In genomic region chr6:36933102-36933501, GRCh38 we compare ENCODE assay signal across 28 cellular contexts. TPM values are rescaled to one million over a fixed set of nuclear protein-coding genes. Genes with fewer than 3 reads are reported as not detected.
A peak's percentile ranks its signal among the peaks of the same experiment; 100 is the strongest.
DNase-seq lines count a peak whose midpoint lies in the region; ATAC-seq, FAIRE-seq and TF ChIP-seq lines count a peak whose summit lies in the region.
"Had no signal": no experiment of that assay in that cellular context is flagged by ENCODE, and none has a peak within 500 bp of the region (broad histone marks: within the 10 kb centered on the region; RNA-seq: fewer than 3 reads in every experiment).

No MANE protein-coding gene starts in this region.

- intact Hi-C loops in PC-9 (cut with micrococcal nuclease; ENCODE audit: unreplicated experiment) = no loop called here

- H3K4me2 ChIP-seq in PC-9 (peak overlapping the region; percentile 32), keratinocyte (ENCODE audit: control insufficient read depth, extremely low read depth, insufficient read depth, low read depth, low read length) (no peak overlapping the region)
- H3K4me2 ChIP-seq: KMS-11, neural progenitor cell had no signal

- H2AFZ ChIP-seq in PC-9 (no peak overlapping the region), keratinocyte (ENCODE audit: control insufficient read depth, low read length) (no peak overlapping the region)
- H2AFZ ChIP-seq: neural progenitor cell had no signal

- H3K4me1 ChIP-seq in PC-9 (replicated peaks; ENCODE audit: insufficient read depth) = peaks cover 50% of the 10 kb centered on the region
- H3K4me1 ChIP-seq in keratinocyte (ENCODE audit: control insufficient read depth, extremely low read depth, insufficient read depth, low read length) = peaks cover 12% of the 10 kb centered on the region
- H3K4me1 ChIP-seq: left lung, neural progenitor cell had no signal

- no peak overlapping the region for H3K9ac ChIP-seq in keratinocyte (ENCODE audit: control insufficient read depth, extremely low read depth, insufficient read depth, low read length)
- H3K9ac ChIP-seq: KMS-11, neural progenitor cell had no signal

- no TSS peak for BruUV-seq in PC-9 (replicated peaks; lab: Mats Ljungman, UMichigan)

- POLR2A ChIA-PET in PC-9 (lab: Charles Lee; ENCODE audit: unreplicated experiment) = no interaction called here

- CTCF ChIA-PET in PC-9 (lab: Charles Lee) = interaction anchor here (0.7 kb wide), 1 partner anchor 167 kb away, joined by 3 read pairs; no protein-coding TSS in a partner anchor

- DNase-seq in ELR (ENCODE audit: low read depth) (peak; percentile 76), PC-9 (peak in 1 of 2 experiments; percentile 75), choroid plexus epithelial cell (ENCODE audit: low read depth) (peak; percentile 68), keratinocyte (ENCODE audit: low read depth, low spot score) (no peak), RPMI8226 (no peak), NCI-H1436 treated with DMSO at 0.1 percent for 48 hours (lab: John Stamatoyannopoulos, UW) (no peak), superior temporal gyrus (ENCODE audit: extremely low spot score) (no peak)
- DNase-seq: activated CD4-positive, alpha-beta T cell treated with anti-CD3 and anti-CD28 coated beads, Interleukin-2, amount 50 U/mL, for 48 hours; activated naive CD4-positive, alpha-beta T cell; activated T-cell treated with anti-CD3 and anti-CD28 coated beads for 4 hours; anterior cingulate cortex; CD4-positive, alpha-beta T cell; DMS153; gastrocnemius medialis; left lung; NCI-H1105 treated with DMSO at 0.1 percent for 48 hours; NCI-H2107; NCI-H510A treated with DMSO at 0.1 percent for 48 hours; retina; SJCRH30; stimulated activated CD4-positive, alpha-beta T cell treated with anti-CD3 and anti-CD28 coated beads, Interleukin-15, amount 100 ng/mL, for 24 hours; T-helper 2 cell; thyroid gland had no signal

- H3K27ac ChIP-seq in PC-9 = 0 out of 2 replicates have a peak overlapping the region, but pooled peaks have one; percentile 3
- H3K27ac ChIP-seq in keratinocyte (ENCODE audit: control insufficient read depth, insufficient read depth, low read length) = no peak overlapping the region
- H3K27ac ChIP-seq: gastrocnemius medialis, KMS-11, left lung, neural progenitor cell, SJCRH30, thyroid gland had no signal

- TF ChIP-seq CTCF in PC-9 (conservative IDR thresholded peaks at IDR 0.05) = no peak
- TF ChIP-seq CTCF in choroid plexus epithelial cell (conservative IDR thresholded peaks at IDR 0.05; ENCODE audit: low read depth, low read length) = no peak
- no peak for TF ChIP-seq CTCF in keratinocyte (optimal IDR thresholded peaks at IDR 0.05 in 1 of 3, IDR thresholded peaks at IDR 0.05 in 1 of 3, conservative IDR thresholded peaks at IDR 0.05 in 1 of 3; ENCODE audit: extremely low read depth in 1 of 3, insufficient read depth in 2 of 3, low read length in 3 of 3)

- H3K79me2 ChIP-seq in PC-9 (ENCODE audit: low read depth) = no peaks in the 10 kb centered on the region
- no peaks in the 10 kb centered on the region for H3K79me2 ChIP-seq in keratinocyte (ENCODE audit: control insufficient read depth, insufficient read depth, low read length)

- FAIRE-seq in keratinocyte (lab: Jason Lieb, UNC) = peak; percentile 46

- H4K20me1 ChIP-seq in PC-9 (ENCODE audit: insufficient read depth) (no peaks in the 10 kb centered on the region), keratinocyte (ENCODE audit: control insufficient read depth, extremely low read depth, insufficient read depth, low read length) (no peaks in the 10 kb centered on the region)

- H3K9me3 ChIP-seq in PC-9 (ENCODE audit: insufficient read depth, low read depth) = no peaks in the 10 kb centered on the region
- no peaks in the 10 kb centered on the region for H3K9me3 ChIP-seq in keratinocyte (ENCODE audit: control insufficient read depth, low read depth, low read length)
- H3K9me3 ChIP-seq: gastrocnemius medialis, left lung, SJCRH30, thyroid gland had no signal

- H3K9me1 ChIP-seq in keratinocyte (ENCODE audit: control insufficient read depth, extremely low read depth, insufficient read depth, low read length) = no peaks in the 10 kb centered on the region

- H3K36me3 ChIP-seq in PC-9 (ENCODE audit: low read depth) = no peaks in the 10 kb centered on the region
- H3K36me3 ChIP-seq in keratinocyte (ENCODE audit: control insufficient read depth in 2 of 2, extremely low read depth in 1 of 2, insufficient read depth in 2 of 2, low read length in 2 of 2) = no peaks in the 10 kb centered on the region
- H3K36me3 ChIP-seq: gastrocnemius medialis, left lung, neural progenitor cell, SJCRH30, thyroid gland had no signal

- H3F3A ChIP-seq in PC-9 (ENCODE audit: insufficient read depth, low read depth) = peaks cover 24% of the 10 kb centered on the region

- ATAC-seq in HG03139 (IDR thresholded peaks at IDR 0.05; ENCODE audit: unreplicated experiment) = no peak
- ATAC-seq: gastrocnemius medialis, HCT116, left lung, WTC11 had no signal

- dilution Hi-C loops in keratinocyte (cut with MboI; ENCODE audit: extremely low pct_ligation_motif_present, low sequenced_read_pairs) = no loop called here

- no peaks in the 10 kb centered on the region for H3K9me2 ChIP-seq in PC-9 (ENCODE audit: insufficient read depth)

- no peaks in the 10 kb centered on the region for H3K27me3 ChIP-seq in PC-9 (ENCODE audit: insufficient read depth, low read depth)
- no peaks in the 10 kb centered on the region for H3K27me3 ChIP-seq in keratinocyte (ENCODE audit: control insufficient read depth, extremely low read depth, insufficient read depth, low read length)
- H3K27me3 ChIP-seq: gastrocnemius medialis, left lung, neural progenitor cell, SJCRH30, thyroid gland had no signal

- H3K4me3 ChIP-seq in PC-9 (no peak overlapping the region), choroid plexus epithelial cell (ENCODE audit: low read depth, low read length) (no peak overlapping the region), keratinocyte (ENCODE audit: control insufficient read depth in 2 of 3, extremely low read depth in 1 of 3, insufficient read depth in 2 of 3, low read depth in 1 of 3, low read length in 3 of 3) (no peak overlapping the region)
- H3K4me3 ChIP-seq: gastrocnemius medialis, left lung, neural progenitor cell, SJCRH30, thyroid gland had no signal

RNA-seq across cellular contexts. Expression of gene PI16, which starts 21.4 kb away (rescaled TPM):
- 0.83 and 1.9 TPM in 2 replicates for total RNA-seq in PC-9 (2021)
- polyA plus RNA-seq in keratinocyte = not detected in 3 replicates
- not detected for polyA plus RNA-seq in keratinocyte (2011; ENCODE audit: low read depth)
- polyA plus RNA-seq in keratinocyte (2011; cell fraction: cytosol; rRNA removed) = not detected in 2 replicates
- not detected in 2 replicates for polyA plus RNA-seq in keratinocyte (2011; cell fraction: nucleus; rRNA removed)
- polyA plus RNA-seq in keratinocyte (2012; ENCODE audit: low replicate concordance) = not detected in 2 replicates
- polyA minus RNA-seq in keratinocyte = not detected in 3 replicates
- not detected for polyA minus RNA-seq in keratinocyte (2011; cell fraction: cytosol; rRNA and poly(A)+ RNA removed)
- not detected in 2 replicates for polyA minus RNA-seq in keratinocyte (2011; cell fraction: nucleus; rRNA and poly(A)+ RNA removed)
- total RNA-seq: SJCRH30 had no signal

RNA-seq across cellular contexts. Expression of gene C6orf89, which starts 47.4 kb away (rescaled TPM):
- total RNA-seq in PC-9 (2021) = 28.7 and 40.1 TPM in 2 replicates
- polyA plus RNA-seq in keratinocyte = 29.0 to 34.9 TPM (median 31.0 TPM) in 3 replicates
- 10.6 TPM for polyA plus RNA-seq in keratinocyte (2011; ENCODE audit: low read depth)
- 16.6 and 25.5 TPM in 2 replicates for polyA plus RNA-seq in keratinocyte (2011; cell fraction: cytosol; rRNA removed)
- polyA plus RNA-seq in keratinocyte (2011; cell fraction: nucleus; rRNA removed) = 53.2 and 56.2 TPM in 2 replicates
- polyA plus RNA-seq in keratinocyte (2012; ENCODE audit: low replicate concordance) = 24.2 and 27.1 TPM in 2 replicates
- polyA minus RNA-seq in keratinocyte = 22.0 to 34.1 TPM (median 30.7 TPM) in 3 replicates
- 7.5 TPM for polyA minus RNA-seq in keratinocyte (2011; cell fraction: cytosol; rRNA and poly(A)+ RNA removed)
- polyA minus RNA-seq in keratinocyte (2011; cell fraction: nucleus; rRNA and poly(A)+ RNA removed) = 21.6 and 42.5 TPM in 2 replicates

RNA-seq across cellular contexts. Expression of gene MTCH1, which starts 52.9 kb away (rescaled TPM):
- 236 and 241 TPM in 2 replicates for total RNA-seq in PC-9 (2021)
- polyA plus RNA-seq in keratinocyte = 72.9 to 90.3 TPM (median 88.8 TPM) in 3 replicates
- 23.7 TPM for polyA plus RNA-seq in keratinocyte (2011; ENCODE audit: low read depth)
- polyA plus RNA-seq in keratinocyte (2011; cell fraction: cytosol; rRNA removed) = 88.9 and 119 TPM in 2 replicates
- polyA plus RNA-seq in keratinocyte (2011; cell fraction: nucleus; rRNA removed) = 76.4 and 84.0 TPM in 2 replicates
- 123 and 127 TPM in 2 replicates for polyA plus RNA-seq in keratinocyte (2012; ENCODE audit: low replicate concordance)
- 80.7 to 152 TPM (median 82.5 TPM) in 3 replicates for polyA minus RNA-seq in keratinocyte
- 74.4 TPM for polyA minus RNA-seq in keratinocyte (2011; cell fraction: cytosol; rRNA and poly(A)+ RNA removed)
- polyA minus RNA-seq in keratinocyte (2011; cell fraction: nucleus; rRNA and poly(A)+ RNA removed) = 29.5 and 33.4 TPM in 2 replicates

RNA-seq across cellular contexts. Expression of gene PPIL1, which starts 58.5 kb away (rescaled TPM):
- 19.0 and 28.4 TPM in 2 replicates for total RNA-seq in PC-9 (2021)
- polyA plus RNA-seq in keratinocyte = 36.7 to 45.5 TPM (median 42.5 TPM) in 3 replicates
- polyA plus RNA-seq in keratinocyte (2011; ENCODE audit: low read depth) = 33.5 TPM
- polyA plus RNA-seq in keratinocyte (2011; cell fraction: cytosol; rRNA removed) = 32.4 and 63.7 TPM in 2 replicates
- 14.8 and 15.8 TPM in 2 replicates for polyA plus RNA-seq in keratinocyte (2011; cell fraction: nucleus; rRNA removed)
- polyA plus RNA-seq in keratinocyte (2012; ENCODE audit: low replicate concordance) = 22.2 and 32.8 TPM in 2 replicates
- polyA minus RNA-seq in keratinocyte = 21.5 to 54.4 TPM (median 40.1 TPM) in 3 replicates
- polyA minus RNA-seq in keratinocyte (2011; cell fraction: cytosol; rRNA and poly(A)+ RNA removed) = 28.4 TPM
- 9.1 and 12.2 TPM in 2 replicates for polyA minus RNA-seq in keratinocyte (2011; cell fraction: nucleus; rRNA and poly(A)+ RNA removed)

Comparison
In these comparisons a context has a peak if more than half of its experiments do, and no peak if none do; other contexts are left out.
1. DNase-seq: peak in ELR (single experiment) and choroid plexus epithelial cell (single experiment); none in keratinocyte (single experiment), RPMI8226 (single experiment), NCI-H1436 treated with DMSO at 0.1 percent for 48 hours (single experiment) and superior temporal gyrus (single experiment).